In genomic region chr14:63864819-63865218, GRCh38 we compare ENCODE assay signal across 8 cellular contexts. TPM values are rescaled to one million over a fixed set of nuclear protein-coding genes. Genes with fewer than 3 reads are reported as not detected.
A peak's percentile ranks its signal among the peaks of the same experiment; 100 is the strongest.
DNase-seq lines count a peak whose midpoint lies in the region; ATAC-seq and TF ChIP-seq lines count a peak whose summit lies in the region.
"Not testable (repeated sequence)": the region's sequence is repeated elsewhere in the genome, so short reads cannot be mapped to it uniquely, and the experiment has no call there.

No MANE protein-coding gene starts in this region.

- 59% methylated on average over 1 of the region's 2 CpGs for WGBS in SK-N-SH (ENCODE audit: low lambda C conversion rate)
- 0 to 7% methylated on average over 1 of the region's 2 CpGs for WGBS in tibial nerve, 2 donors

- not testable (repeated sequence) for TF ChIP-seq RAD21 in SK-N-SH (IDR thresholded peaks at IDR 0.05; ENCODE audit: low read length)

- not testable (repeated sequence) for H3K79me2 ChIP-seq in SK-N-SH (ENCODE audit: insufficient read depth)

- H3K36me3 ChIP-seq in SK-N-SH (replicated peaks in 1 of 2; ENCODE audit: control insufficient read depth in 1 of 2, insufficient read depth in 2 of 2, low read length in 1 of 2); ascending aorta; tibial nerve: not testable (repeated sequence)

- TF ChIP-seq EP300 in SK-N-SH (IDR thresholded peaks at IDR 0.05; ENCODE audit: borderline replicate concordance in 1 of 2, low read depth in 1 of 2, low read length in 1 of 2); tibial nerve (IDR thresholded peaks at IDR 0.05): not testable (repeated sequence)

- not testable (repeated sequence) for H3K9me3 ChIP-seq in SK-N-SH, ascending aorta, tibial nerve

- H3K9me3 Mint-ChIP-seq in neural crest cell: not testable (repeated sequence)

- not testable (repeated sequence) for TF ChIP-seq POLR2A in tibial nerve (IDR thresholded peaks at IDR 0.05)

- peak overlapping the region; percentile 4 for H3K27ac Mint-ChIP-seq in neural crest cell (ENCODE audit: unreplicated experiment)

- H3K27ac ChIP-seq in SK-N-SH (ENCODE audit: low read depth in 2 of 2, low read length in 1 of 2): peak overlapping the region in 1 of 2 experiments; percentile 55; a peak in 3 of 4 replicates
- H3K27ac ChIP-seq in ascending aorta: peak overlapping the region in 1 of 2 donors; percentile 39
- peak overlapping the region; percentile 100 for H3K27ac ChIP-seq in foreskin keratinocyte
- peak overlapping the region in 3 of 4 donors; percentile 44 to 74 (median 73) for H3K27ac ChIP-seq in tibial nerve

- not testable (repeated sequence) for H3F3A ChIP-seq in SK-N-SH (replicated peaks; ENCODE audit: insufficient read depth)

- intact Hi-C loops in ascending aorta (cut with DNase I): not testable (repeated sequence)

- not testable (repeated sequence) for TF ChIP-seq CTCF in SK-N-SH (IDR thresholded peaks at IDR 0.05); ascending aorta (IDR thresholded peaks at IDR 0.05); foreskin keratinocyte (conservative IDR thresholded peaks at IDR 0.05); neural crest cell (conservative IDR thresholded peaks at IDR 0.05); tibial nerve (IDR thresholded peaks at IDR 0.05)

- H3K4me1 Mint-ChIP-seq in neural crest cell: peaks cover 16% of the 10 kb centered on the region

- H3K9me2 ChIP-seq in SK-N-SH: not testable (repeated sequence)

- H2AFZ ChIP-seq in SK-N-SH (ENCODE audit: low read depth): peak overlapping the region; percentile 73; the same call in 1 of the 2 replicates

- peak overlapping the region; percentile 56; the same call in 1 of the 2 replicates for H3K4me2 ChIP-seq in SK-N-SH

- H3K36me3 Mint-ChIP-seq in neural crest cell (ENCODE audit: low read depth): not testable (repeated sequence)

- not testable (repeated sequence) for H3K27me3 ChIP-seq in SK-N-SH (ENCODE audit: insufficient read depth); ascending aorta; foreskin keratinocyte; tibial nerve

- not testable (repeated sequence) for H4K20me1 ChIP-seq in SK-N-SH (ENCODE audit: insufficient read depth)

- POLR2A ChIA-PET in SK-N-SH (lab: Yijun Ruan, JAX): not testable (repeated sequence)

- H3K4me3 Mint-ChIP-seq in neural crest cell: not testable (repeated sequence)

- DNase-seq in SK-N-SH; ascending aorta (ENCODE audit: low spot score in 2 of 2); foreskin keratinocyte; neural crest cell (ENCODE audit: low read depth, low spot score); tibial nerve (ENCODE audit: low spot score in 2 of 2): not testable (repeated sequence)

- H3K4me1 ChIP-seq in SK-N-SH (ENCODE audit: control insufficient read depth in 1 of 2, insufficient read depth in 2 of 2, low read depth in 1 of 2, low read length in 1 of 2); ascending aorta: not testable (repeated sequence)
- H3K4me1 ChIP-seq in foreskin keratinocyte (peaks cover 16% of the 10 kb centered on the region), tibial nerve (peaks cover 0 to 43% (median 9%) of the 10 kb centered on the region in 4 donors)

- not testable (repeated sequence) for H3K4me3 ChIP-seq in SK-N-SH (ENCODE audit: low read depth in 2 of 2, low read length in 1 of 2)
- peak overlapping the region; percentile 27 to 49 for H3K4me3 ChIP-seq in ascending aorta
- peak overlapping the region in 1 of 4 donors; percentile 5 for H3K4me3 ChIP-seq in tibial nerve

- peak overlapping the region; percentile 41; the same call in 1 of the 2 replicates for H3K9ac ChIP-seq in SK-N-SH

- H3K27me3 Mint-ChIP-seq in neural crest cell (ENCODE audit: low read depth): not testable (repeated sequence)

- CTCF ChIA-PET in SK-N-SH (lab: Yijun Ruan, JAX): not testable (repeated sequence)

- peak; percentile 38 for ATAC-seq in GM18499 (IDR thresholded peaks at IDR 0.05; ENCODE audit: insufficient read depth, unreplicated experiment)
- peak; percentile 28 for ATAC-seq in GM21825 (IDR thresholded peaks at IDR 0.05; ENCODE audit: unreplicated experiment)
- peak; percentile 38 for ATAC-seq in HG03342 (IDR thresholded peaks at IDR 0.05; ENCODE audit: unreplicated experiment)
- ATAC-seq in foreskin keratinocyte: peak; percentile 40

RNA-seq across cellular contexts. Expression of gene SYNE2, which starts 12.0 kb away (rescaled TPM):
- polyA plus RNA-seq in SK-N-SH (2012; rRNA removed) (6.5 and 7.1 TPM in 2 replicates), foreskin keratinocyte (5.2 and 6.9 TPM in 2 replicates)
- polyA plus RNA-seq in SK-N-SH (2012; cell fraction: cytosol; rRNA removed): 3.6 and 4.7 TPM in 2 replicates
- 18.8 and 21.3 TPM in 2 replicates for polyA plus RNA-seq in SK-N-SH (2012; cell fraction: nucleus; rRNA removed)
- total RNA-seq in ascending aorta (518 TPM), foreskin keratinocyte (20.8 and 22.5 TPM in 2 replicates), neural crest cell (84.8 and 94.9 TPM in 2 replicates), tibial nerve (100 to 1,000 TPM; 212 to 378 (median 285) TPM)
